Comparison of ENCODE assay signal across 21 cellular contexts in the genomic region with DNA sequence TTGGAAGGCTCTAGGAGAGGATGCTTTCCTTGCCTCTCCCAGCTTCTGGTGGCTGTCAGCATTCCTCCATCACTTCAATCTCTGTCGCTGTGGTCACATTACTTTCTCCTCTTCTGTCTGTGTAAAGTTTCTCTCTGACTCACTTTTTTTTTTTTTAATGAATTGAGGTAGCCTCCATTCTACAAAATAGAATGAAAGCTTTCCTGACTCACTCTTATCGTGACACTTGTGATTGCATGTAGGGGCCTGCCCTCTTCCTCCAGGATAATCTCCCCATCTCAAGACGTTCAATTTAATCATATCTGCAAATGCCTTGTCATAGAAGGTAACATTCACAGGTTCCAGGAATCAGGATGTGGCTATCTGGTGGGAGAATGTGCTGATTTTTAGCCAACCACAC.
A peak's percentile ranks its signal among the peaks of the same experiment; 100 is the strongest.
DNase-seq lines count a peak whose midpoint lies in the region; ATAC-seq and TF ChIP-seq lines count a peak whose summit lies in the region.
"Had no signal": no experiment of that assay in that cellular context is flagged by ENCODE, and none has a peak within 500 bp of the region (broad histone marks: within the 10 kb centered on the region; RNA-seq: fewer than 3 reads in every experiment).

No MANE protein-coding gene starts in this region.

- ATAC-seq in RWPE2 (ENCODE audit: low read depth) (peak; percentile 92), HG02870 (IDR thresholded peaks at IDR 0.05; ENCODE audit: unreplicated experiment) (no peak), HG02852 (IDR thresholded peaks at IDR 0.05; ENCODE audit: unreplicated experiment) (no peak), GM18867 (IDR thresholded peaks at IDR 0.05; ENCODE audit: unreplicated experiment) (no peak), HG03108 (IDR thresholded peaks at IDR 0.05; ENCODE audit: unreplicated experiment) (no peak)
- ATAC-seq: activated T-helper 17 cell treated with anti-CD3 and anti-CD28 coated beads, Interleukin-2, amount 50 U/mL, for 72 hours; gastroesophageal sphincter; naive thymus-derived CD4-positive, alpha-beta T cell had no signal

- DNase-seq in stimulated activated CD4-positive, alpha-beta T cell treated with anti-CD3 and anti-CD28 coated beads, Interleukin-15, amount 100 ng/mL, for 24 hours: peak; percentile 13
- no peak for DNase-seq in stimulated activated CD4-positive, alpha-beta T cell treated with anti-CD3 and anti-CD28 coated beads, Interleukin-2, amount 100 ng/mL, for 24 hours
- DNase-seq in RWPE2 (ENCODE audit: low spot score) (peak; percentile 79), fibroblast of mammary gland (ENCODE audit: low read depth) (peak; percentile 28)
- DNase-seq: amygdala; GDM1; GOT3; lower lobe of right lung; MV-4-11; naive thymus-derived CD4-positive, alpha-beta T cell; NCI-H2029 treated with DMSO at 0.1 percent for 48 hours; NCI-H526 treated with DMSO at 0.1 percent for 48 hours; stimulated activated CD4-positive, alpha-beta T cell treated with anti-CD3 and anti-CD28 coated beads, Interleukin-12 subunit alpha, Interleukin-12 subunit beta, amount 100 ng/mL, for 4 hours; stimulated activated naive CD4-positive, alpha-beta T cell treated with Interleukin-2 at 50 U/mL for 16 hours; WERI-Rb-1 had no signal

- H3K27me3 ChIP-seq in RWPE2 (ENCODE audit: insufficient read depth, poor library complexity, severe bottlenecking): peaks cover 3% of the 10 kb centered on the region
- H3K27me3 ChIP-seq: gastroesophageal sphincter had no signal

- peaks cover 65% of the 10 kb centered on the region for H3K4me1 ChIP-seq in RWPE2 (ENCODE audit: insufficient read depth, poor library complexity, severe bottlenecking)
- H3K4me1 ChIP-seq: lower lobe of right lung had no signal

- no peaks in the 10 kb centered on the region for H3K9me3 ChIP-seq in RWPE2 (ENCODE audit: severe bottlenecking)
- H3K9me3 ChIP-seq: gastroesophageal sphincter, lower lobe of right lung had no signal

- no peaks in the 10 kb centered on the region for H3K36me3 ChIP-seq in RWPE2 (ENCODE audit: low read depth)
- H3K36me3 ChIP-seq: gastroesophageal sphincter, lower lobe of right lung, WERI-Rb-1 had no signal

- peak overlapping the region; percentile 99 for H3K27ac ChIP-seq in RWPE2 (ENCODE audit: poor library complexity, severe bottlenecking)
- H3K27ac ChIP-seq: gastroesophageal sphincter, lower lobe of right lung, WERI-Rb-1 had no signal

- H3K4me3 ChIP-seq in RWPE2 (ENCODE audit: severe bottlenecking): no peak overlapping the region
- no peak overlapping the region for H3K4me3 ChIP-seq in fibroblast of mammary gland (ENCODE audit: control insufficient read depth, low read depth, low read length)
- H3K4me3 ChIP-seq: gastroesophageal sphincter, lower lobe of right lung had no signal

- no peak for TF ChIP-seq CTCF in RWPE2 (IDR thresholded peaks at IDR 0.05; ENCODE audit: poor library complexity, severe bottlenecking)
- no peak for TF ChIP-seq CTCF in fibroblast of mammary gland (conservative IDR thresholded peaks at IDR 0.05; ENCODE audit: control insufficient read depth, insufficient read depth, low read depth, low read length)

Comparison
In these comparisons a context has a peak if more than half of its experiments do, and no peak if none do; other contexts are left out.
1. DNase-seq: peak in stimulated activated CD4-positive, alpha-beta T cell treated with anti-CD3 and anti-CD28 coated beads, Interleukin-15, amount 100 ng/mL, for 24 hours (single experiment), RWPE2 (single experiment) and fibroblast of mammary gland (single experiment); none in stimulated activated CD4-positive, alpha-beta T cell treated with anti-CD3 and anti-CD28 coated beads, Interleukin-2, amount 100 ng/mL, for 24 hours (0 of 2).